Comparison of ENCODE assay signal across 8 cellular contexts in genomic region chr9:5630038-5630507, GRCh38. TPM values are rescaled to one million over a fixed set of nuclear protein-coding genes. Genes with fewer than 3 reads are reported as not detected.
DNase-seq lines count a peak whose midpoint lies in the region; TF ChIP-seq lines count a peak whose summit lies in the region.

No MANE protein-coding gene starts in this region.

- peaks cover 33% of the 10 kb centered on the region for H3K4me1 ChIP-seq in ACC112 (ENCODE audit: control insufficient read depth, insufficient read depth, low read length, unreplicated experiment)

- peak overlapping the region; percentile 71 for H3K27ac ChIP-seq in ACC112 (ENCODE audit: low read depth, low read length)

- no peak for TF ChIP-seq CTCF in GM12865 (IDR thresholded peaks at IDR 0.05; ENCODE audit: insufficient read depth, low read depth, low read length, missing control alignments)
- no peak for TF ChIP-seq CTCF in mesothelial cell of epicardium (IDR thresholded peaks at IDR 0.05; ENCODE audit: unreplicated experiment)

- H3K4me1 Mint-ChIP-seq in mesothelial cell of epicardium, result peaks cover 39% of the 10 kb centered on the region

- peak overlapping the region; percentile 98 for H3K4me3 ChIP-seq in ACC112 (ENCODE audit: low read depth, low read length)
- H3K4me3 ChIP-seq in GM12865 (ENCODE audit: low read depth, low read length), result peak overlapping the region; percentile 99

- DNase-seq in GM12865 (ENCODE audit: low read depth) (peak; percentile 43), RKO (ENCODE audit: low spot score) (peak; percentile 73), dedifferentiated amniotic fluid mesenchymal stem cell (ENCODE audit: extremely low spot score) (peak; percentile 41), mesothelial cell of epicardium (ENCODE audit: low spot score in 2 of 2, unreplicated experiment in 2 of 2) (no peak), middle frontal gyrus (ENCODE audit: extremely low spot score, low spot score) (no peak), UCSD-AML1 (lab: John Stamatoyannopoulos, UW; ENCODE audit: unreplicated experiment) (no peak), NCI-H774 (lab: John Stamatoyannopoulos, UW) (no peak)

- H3K27me3 Mint-ChIP-seq in mesothelial cell of epicardium (ENCODE audit: low read depth), result no peaks in the 10 kb centered on the region

- H3K4me3 Mint-ChIP-seq in mesothelial cell of epicardium, result peak overlapping the region; percentile 100

- H3K27me3 ChIP-seq in ACC112 (ENCODE audit: insufficient read depth, low read length), result no peaks in the 10 kb centered on the region

- peaks cover 68% of the 10 kb centered on the region for H3K79me2 ChIP-seq in ACC112 (ENCODE audit: control insufficient read depth, insufficient read depth, low read length, unreplicated experiment)

- H3K36me3 Mint-ChIP-seq in mesothelial cell of epicardium, result peaks cover 12% of the 10 kb centered on the region

- peaks cover 6% of the 10 kb centered on the region; the same call in 1 of the 2 replicates for H3K36me3 ChIP-seq in ACC112 (ENCODE audit: insufficient read depth, low read length)

- peaks cover 10% of the 10 kb centered on the region for H3K9me3 Mint-ChIP-seq in mesothelial cell of epicardium

- H2AFZ ChIP-seq in ACC112 (ENCODE audit: low read length, unreplicated experiment), result peak overlapping the region; percentile 95

- H3K27ac Mint-ChIP-seq in mesothelial cell of epicardium, result peak overlapping the region; percentile 99

RNA-seq across cellular contexts. Expression of gene RIC1, which starts 1.2 kb away (rescaled TPM):
- 36.4 to 39.2 TPM (median 37.5 TPM) in 3 replicates for total RNA-seq in mesothelial cell of epicardium

Comparison
In these comparisons a context has a peak if more than half of its experiments do, and no peak if none do; other contexts are left out.
1. DNase-seq: peak in GM12865 (single experiment), RKO (single experiment) and dedifferentiated amniotic fluid mesenchymal stem cell (single experiment); none in mesothelial cell of epicardium (0 of 2), middle frontal gyrus (single experiment), UCSD-AML1 (single experiment) and NCI-H774 (single experiment).